ENCODE assay signal across 1 cellular context in genomic region chr3:23760871-23761373, GRCh38.
TF ChIP-seq lines count a peak whose summit lies in the region.

No MANE protein-coding gene starts in this region.

TF ChIP-seq in SK-N-SH treated with all-trans-retinoic acid at 6 μM for 48 hours, 23 proteins besides CTCF, POLR2A, EP300 and RAD21 (continued from another document):
- TF ChIP-seq, protein P1, sequence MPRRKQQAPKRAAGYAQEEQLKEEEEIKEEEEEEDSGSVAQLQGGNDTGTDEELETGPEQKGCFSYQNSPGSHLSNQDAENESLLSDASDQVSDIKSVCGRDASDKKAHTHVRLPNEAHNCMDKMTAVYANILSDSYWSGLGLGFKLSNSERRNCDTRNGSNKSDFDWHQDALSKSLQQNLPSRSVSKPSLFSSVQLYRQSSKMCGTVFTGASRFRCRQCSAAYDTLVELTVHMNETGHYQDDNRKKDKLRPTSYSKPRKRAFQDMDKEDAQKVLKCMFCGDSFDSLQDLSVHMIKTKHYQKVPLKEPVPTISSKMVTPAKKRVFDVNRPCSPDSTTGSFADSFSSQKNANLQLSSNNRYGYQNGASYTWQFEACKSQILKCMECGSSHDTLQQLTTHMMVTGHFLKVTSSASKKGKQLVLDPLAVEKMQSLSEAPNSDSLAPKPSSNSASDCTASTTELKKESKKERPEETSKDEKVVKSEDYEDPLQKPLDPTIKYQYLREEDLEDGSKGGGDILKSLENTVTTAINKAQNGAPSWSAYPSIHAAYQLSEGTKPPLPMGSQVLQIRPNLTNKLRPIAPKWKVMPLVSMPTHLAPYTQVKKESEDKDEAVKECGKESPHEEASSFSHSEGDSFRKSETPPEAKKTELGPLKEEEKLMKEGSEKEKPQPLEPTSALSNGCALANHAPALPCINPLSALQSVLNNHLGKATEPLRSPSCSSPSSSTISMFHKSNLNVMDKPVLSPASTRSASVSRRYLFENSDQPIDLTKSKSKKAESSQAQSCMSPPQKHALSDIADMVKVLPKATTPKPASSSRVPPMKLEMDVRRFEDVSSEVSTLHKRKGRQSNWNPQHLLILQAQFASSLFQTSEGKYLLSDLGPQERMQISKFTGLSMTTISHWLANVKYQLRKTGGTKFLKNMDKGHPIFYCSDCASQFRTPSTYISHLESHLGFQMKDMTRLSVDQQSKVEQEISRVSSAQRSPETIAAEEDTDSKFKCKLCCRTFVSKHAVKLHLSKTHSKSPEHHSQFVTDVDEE (CRISPR knock-in tag; IDR thresholded peaks at IDR 0.05) = no peak
